In genomic region chr3:32462191-32462986, GRCh38 we compare ENCODE assay signal across 7 cellular contexts. TPM values are rescaled to one million over a fixed set of nuclear protein-coding genes. Genes with fewer than 3 reads are reported as not detected.
DNase-seq lines count a peak whose midpoint lies in the region; ATAC-seq and TF ChIP-seq lines count a peak whose summit lies in the region.
"Not testable (repeated sequence)": the region's sequence is repeated elsewhere in the genome, so short reads cannot be mapped to it uniquely, and the experiment has no call there.

No MANE protein-coding gene starts in this region.

- TF ChIP-seq POLR2A in Peyer's patch (IDR thresholded peaks at IDR 0.05); stomach (IDR thresholded peaks at IDR 0.05): not testable (repeated sequence)

- H3K36me3 Mint-ChIP-seq in CD8-positive, alpha-beta memory T cell: peaks cover 2 to 10% (median 6%) of the 10 kb centered on the region in 3 donors
- not testable (repeated sequence) for H3K36me3 Mint-ChIP-seq in activated CD8-positive, alpha-beta memory T cell treated with anti-CD3 and anti-CD28 coated beads, Interleukin-2, amount 10 ng/mL, durations not matched to agents 7 days and 5 days

- TF ChIP-seq CTCF in Peyer's patch (IDR thresholded peaks at IDR 0.05); left lung (IDR thresholded peaks at IDR 0.05); neutrophil (IDR thresholded peaks at IDR 0.05); stomach (IDR thresholded peaks at IDR 0.05): not testable (repeated sequence)

- not testable (repeated sequence) for ATAC-seq in activated CD8-positive, alpha-beta memory T cell treated with anti-CD3 and anti-CD28 coated beads, Interleukin-2, amount 10 ng/mL, durations not matched to agents 7 days and 5 days; left lung

- not testable (repeated sequence) for H3K27ac Mint-ChIP-seq in CD8-positive, alpha-beta memory T cell; activated CD8-positive, alpha-beta memory T cell treated with anti-CD3 and anti-CD28 coated beads, Interleukin-2, amount 10 ng/mL, durations not matched to agents 7 days and 5 days

- CTCF ChIA-PET in CD8-positive, alpha-beta memory T cell (lab: Charles Lee): interaction anchor here (1.1 to 1.4 kb wide), 3 partner anchors 22 to 87 kb away, joined by 3 to 5 read pairs (median 4); no protein-coding TSS in a partner anchor
- CTCF ChIA-PET in activated CD8-positive, alpha-beta memory T cell treated with anti-CD3 and anti-CD28 coated beads, Interleukin-2, amount 10 ng/mL, durations not matched to agents 7 days and 5 days (lab: Charles Lee): interaction anchor here (0.8 to 2.2 kb wide), 4 partner anchors 24 to 88 kb away, joined by 3 to 6 read pairs (median 4); no protein-coding TSS in a partner anchor

- H3K4me3 ChIP-seq in CD8-positive, alpha-beta memory T cell (ENCODE audit: low read length): peak overlapping the region; percentile 16
- not testable (repeated sequence) for H3K4me3 ChIP-seq in Peyer's patch; left lung; neutrophil (ENCODE audit: low read depth in 1 of 2, low read length in 1 of 2)
- peak overlapping the region in 1 of 4 donors; percentile 16 for H3K4me3 ChIP-seq in stomach

- H3K4me1 ChIP-seq in CD8-positive, alpha-beta memory T cell (ENCODE audit: insufficient read depth, low read length): peaks cover 62% of the 10 kb centered on the region
- H3K4me1 ChIP-seq in Peyer's patch (peaks cover 0 to 24% (median 9%) of the 10 kb centered on the region in 4 donors), left lung (peaks cover 0 to 60% of the 10 kb centered on the region in 2 donors), neutrophil (ENCODE audit: control insufficient read depth in 1 of 2, insufficient read depth in 1 of 2, low read depth in 1 of 2, low read length in 1 of 2) (peaks cover 48 to 65% of the 10 kb centered on the region in 2 experiments), stomach (peaks cover 9 to 46% (median 14%) of the 10 kb centered on the region in 4 donors)

- not testable (repeated sequence) for H3K9me3 ChIP-seq in CD8-positive, alpha-beta memory T cell (ENCODE audit: low read length); Peyer's patch; left lung; neutrophil; stomach

- not testable (repeated sequence) for TF ChIP-seq EP300 in stomach (IDR thresholded peaks at IDR 0.05)

- DNase-seq in CD8-positive, alpha-beta memory T cell: peak in 2 of 5 donors; percentile 29 to 46
- DNase-seq in Peyer's patch, left lung, stomach: not testable (repeated sequence)
- DNase-seq in activated CD8-positive, alpha-beta memory T cell treated with anti-CD3 and anti-CD28 coated beads, Interleukin-2, amount 10 ng/mL, durations not matched to agents 7 days and 5 days: peak; percentile 42
- DNase-seq in dermis blood vessel endothelial cell: peak; percentile 59

- H3K4me3 Mint-ChIP-seq in CD8-positive, alpha-beta memory T cell; activated CD8-positive, alpha-beta memory T cell treated with anti-CD3 and anti-CD28 coated beads, Interleukin-2, amount 10 ng/mL, durations not matched to agents 7 days and 5 days: not testable (repeated sequence)

- H3K27me3 ChIP-seq in CD8-positive, alpha-beta memory T cell (ENCODE audit: insufficient read depth, low read length, poor library complexity, severe bottlenecking); Peyer's patch; left lung; neutrophil; stomach: not testable (repeated sequence)

- not testable (repeated sequence) for H3K36me3 ChIP-seq in CD8-positive, alpha-beta memory T cell (ENCODE audit: insufficient read depth, low read length); Peyer's patch; left lung; stomach
- H3K36me3 ChIP-seq in neutrophil: peaks cover 34% of the 10 kb centered on the region

- intact Hi-C loops in left lung (cut with DNase I); stomach (cut with DNase I; ENCODE audit: low total_unique reads): not testable (repeated sequence)

- not testable (repeated sequence) for H3K27me3 Mint-ChIP-seq in CD8-positive, alpha-beta memory T cell; activated CD8-positive, alpha-beta memory T cell treated with anti-CD3 and anti-CD28 coated beads, Interleukin-2, amount 10 ng/mL, durations not matched to agents 7 days and 5 days

- peak overlapping the region; percentile 20 for H3K27ac ChIP-seq in CD8-positive, alpha-beta memory T cell (ENCODE audit: low read depth, low read length)
- H3K27ac ChIP-seq in Peyer's patch: peak overlapping the region; percentile 50 to 83 (median 61)
- H3K27ac ChIP-seq in left lung: peak overlapping the region; percentile 57 to 61
- H3K27ac ChIP-seq in neutrophil: peak overlapping the region; percentile 52
- peak overlapping the region; percentile 49 to 84 (median 74) for H3K27ac ChIP-seq in stomach

- H3K4me1 Mint-ChIP-seq in CD8-positive, alpha-beta memory T cell: peaks cover 21 to 34% (median 22%) of the 10 kb centered on the region in 3 donors
- peaks cover 17% of the 10 kb centered on the region for H3K4me1 Mint-ChIP-seq in activated CD8-positive, alpha-beta memory T cell treated with anti-CD3 and anti-CD28 coated beads, Interleukin-2, amount 10 ng/mL, durations not matched to agents 7 days and 5 days

- 19 to 39% (median 30%) methylated on average over 6 to 9 of the region's 9 CpGs for WGBS in stomach, 5 donors

- POLR2A ChIA-PET in CD8-positive, alpha-beta memory T cell (lab: Charles Lee): not testable (repeated sequence)

- H3K9me3 Mint-ChIP-seq in CD8-positive, alpha-beta memory T cell; activated CD8-positive, alpha-beta memory T cell treated with anti-CD3 and anti-CD28 coated beads, Interleukin-2, amount 10 ng/mL, durations not matched to agents 7 days and 5 days (ENCODE audit: low read depth): not testable (repeated sequence)

RNA-seq across cellular contexts. Expression of gene CMTM6, which starts 40.3 kb away (rescaled TPM):
- 10 to 100 TPM; 91.8 to 96.2 TPM for total RNA-seq in CD8-positive, alpha-beta memory T cell
- 58.1 TPM for polyA plus RNA-seq in CD8-positive, alpha-beta memory T cell
- total RNA-seq in Peyer's patch (10 to 100 TPM; 14.9 to 32.8 (median 26.8) TPM), dermis blood vessel endothelial cell (110 and 161 TPM in 2 replicates), left lung (10 to 100 TPM; 67.9 to 83.8 TPM), stomach (100 to 1,000 TPM in 1 of 5 donors, 10 to 100 TPM in 3, 1 to 10 TPM in 1; 5.8 to 133 (median 21.4) TPM)
- 100 to 1,000 TPM in 1 of 2 experiments, 10 to 100 TPM in 1; 43.7 to 102 TPM for total RNA-seq in activated CD8-positive, alpha-beta memory T cell treated with anti-CD3 and anti-CD28 coated beads, Interleukin-2, amount 10 ng/mL, durations not matched to agents 7 days and 5 days
- 10 to 100 TPM; 12.5 to 17.1 (median 13.2) TPM for polyA plus RNA-seq in stomach

Comparison
In these comparisons a context has a peak if more than half of its experiments do, and no peak if none do; other contexts are left out.
1. H3K27ac ChIP-seq: peak in every context shown above with its lines; median percentile 74 in stomach; 61 in Peyer's patch; 59 in left lung; 52 in neutrophil; 20 in CD8-positive, alpha-beta memory T cell.